Comparison of ENCODE assay signal across 1 cellular context in the genomic region with DNA sequence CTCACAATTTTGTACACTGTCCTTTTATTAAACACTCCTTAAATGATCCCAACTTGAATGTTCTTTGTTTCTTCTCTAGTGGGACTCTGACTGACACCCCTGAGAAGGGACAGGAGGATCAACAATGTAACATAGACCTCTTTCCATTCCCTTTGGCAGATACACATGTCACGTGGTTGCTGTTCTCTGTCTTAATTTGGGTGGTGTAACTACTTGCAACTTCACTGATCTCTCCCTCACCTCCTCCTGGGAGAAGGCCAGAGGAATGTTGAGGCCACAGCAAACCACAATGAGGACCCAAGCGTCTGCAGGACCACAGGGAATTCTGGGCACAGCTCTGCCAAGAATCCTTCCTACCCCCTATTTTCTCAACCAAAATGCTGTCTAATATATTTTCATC.
TF ChIP-seq lines count a peak whose summit lies in the region.

No MANE protein-coding gene starts in this region.

TF ChIP-seq in HCT116, 20 proteins besides CTCF, POLR2A, EP300 and RAD21 (continued from another document):
- TF ChIP-seq, protein P1, sequence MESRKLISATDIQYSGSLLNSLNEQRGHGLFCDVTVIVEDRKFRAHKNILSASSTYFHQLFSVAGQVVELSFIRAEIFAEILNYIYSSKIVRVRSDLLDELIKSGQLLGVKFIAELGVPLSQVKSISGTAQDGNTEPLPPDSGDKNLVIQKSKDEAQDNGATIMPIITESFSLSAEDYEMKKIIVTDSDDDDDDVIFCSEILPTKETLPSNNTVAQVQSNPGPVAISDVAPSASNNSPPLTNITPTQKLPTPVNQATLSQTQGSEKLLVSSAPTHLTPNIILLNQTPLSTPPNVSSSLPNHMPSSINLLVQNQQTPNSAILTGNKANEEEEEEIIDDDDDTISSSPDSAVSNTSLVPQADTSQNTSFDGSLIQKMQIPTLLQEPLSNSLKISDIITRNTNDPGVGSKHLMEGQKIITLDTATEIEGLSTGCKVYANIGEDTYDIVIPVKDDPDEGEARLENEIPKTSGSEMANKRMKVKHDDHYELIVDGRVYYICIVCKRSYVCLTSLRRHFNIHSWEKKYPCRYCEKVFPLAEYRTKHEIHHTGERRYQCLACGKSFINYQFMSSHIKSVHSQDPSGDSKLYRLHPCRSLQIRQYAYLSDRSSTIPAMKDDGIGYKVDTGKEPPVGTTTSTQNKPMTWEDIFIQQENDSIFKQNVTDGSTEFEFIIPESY (IDR thresholded peaks at IDR 0.05; ENCODE audit: extremely low read depth, insufficient replicate concordance, low read length): no peak
